8 cellular contexts compared by ENCODE assay signal in genomic region chr1:29123871-29124365, GRCh38. TPM values are rescaled to one million over a fixed set of nuclear protein-coding genes. Genes with fewer than 3 reads are reported as not detected.
DNase-seq lines count a peak whose midpoint lies in the region; ATAC-seq and TF ChIP-seq lines count a peak whose summit lies in the region.

Gene TMEM200B (minus strand): TSS chr1:29123903. CDS start chr1:29121828, 2,075 bp downstream.

- peaks cover 2% of the 10 kb centered on the region for H3K27me3 ChIP-seq in foreskin keratinocyte
- peaks cover 8% of the 10 kb centered on the region for H3K27me3 ChIP-seq in trophoblast cell (ENCODE audit: insufficient read depth, low read length)

- H2AK5ac ChIP-seq in trophoblast cell (ENCODE audit: low read length), result peak within 1 kb of the TSS; percentile 96

- peak within 1 kb of the TSS; percentile 80 for H3K4me3 ChIP-seq in trophoblast cell (ENCODE audit: low read depth, low read length)

- peaks cover 6% of the 10 kb centered on the region for H3K36me3 Mint-ChIP-seq in T-helper 17 cell (ENCODE audit: low read depth)

- H3K4me3 Mint-ChIP-seq in T-helper 17 cell, result peak within 1 kb of the TSS; percentile 85

- H3K36me3 ChIP-seq in ES-I3 (ENCODE audit: insufficient read depth, low read length) (peaks cover 5% of the 10 kb centered on the region; the same call in 1 of the 2 replicates), trophoblast cell (ENCODE audit: control insufficient read depth in 1 of 2, insufficient read depth in 2 of 2, low read length in 2 of 2) (peaks cover 9 to 10% of the 10 kb centered on the region in 2 experiments)

- peak within 1 kb of the TSS; percentile 94 for H3K18ac ChIP-seq in trophoblast cell (ENCODE audit: low read length)

- H2BK12ac ChIP-seq in trophoblast cell (ENCODE audit: low read length), result peak within 1 kb of the TSS; percentile 90

- H3K4me1 ChIP-seq in ES-I3 (ENCODE audit: insufficient read depth, low read length) (no peaks in the 10 kb centered on the region; the same call in none of the 2 replicates), foreskin keratinocyte (no peaks in the 10 kb centered on the region), trophoblast cell (ENCODE audit: control insufficient read depth in 1 of 2, insufficient read depth in 2 of 2, low read length in 2 of 2) (peaks cover 5% of the 10 kb centered on the region in 2 experiments)

- peak within 1 kb of the TSS; percentile 75 for H4K8ac ChIP-seq in trophoblast cell (ENCODE audit: low read depth, low read length)

- H3K27ac ChIP-seq in foreskin keratinocyte (peak within 1 kb of the TSS; percentile 55), trophoblast cell (ENCODE audit: low read depth, low read length) (peak within 1 kb of the TSS; percentile 82)

- DNase-seq in T-helper 17 cell, result no peak
- no peak for DNase-seq in foreskin keratinocyte
- DNase-seq in trophoblast cell, result peak in 1 of 2 donors; percentile 55
- DNase-seq in NCI-H128 (lab: John Stamatoyannopoulos, UW; ENCODE audit: unreplicated experiment), result no peak
- no peak for DNase-seq in dermis blood vessel endothelial cell
- DNase-seq in globus pallidus (ENCODE audit: low spot score), result no peak

- H3K14ac ChIP-seq in trophoblast cell (ENCODE audit: low read length), result peak within 1 kb of the TSS; percentile 92

- peaks cover 11% of the 10 kb centered on the region for H3K27me3 Mint-ChIP-seq in T-helper 17 cell

- H4K12ac ChIP-seq in trophoblast cell (ENCODE audit: low read depth, low read length), result peak within 1 kb of the TSS; percentile 98

- no peak within 1 kb of the TSS for H3K27ac Mint-ChIP-seq in T-helper 17 cell

- peak within 1 kb of the TSS; percentile 98 for H4K91ac ChIP-seq in trophoblast cell (ENCODE audit: low read depth, low read length)

- H3K9ac ChIP-seq in ES-I3 (ENCODE audit: low read depth, low read length) (peak within 1 kb of the TSS; percentile 95), trophoblast cell (ENCODE audit: low read length) (peak within 1 kb of the TSS; percentile 84)

- ATAC-seq in T-helper 17 cell (peak; percentile 13), foreskin keratinocyte (no peak), HG02763 (IDR thresholded peaks at IDR 0.05; ENCODE audit: unreplicated experiment) (no peak)

- peak within 1 kb of the TSS; percentile 94 for H3K4ac ChIP-seq in trophoblast cell (ENCODE audit: low read depth, low read length)

- WGBS in trophoblast cell (ENCODE audit: extremely low coverage, insufficient coverage, insufficient read length), result no CpG with 5 or more reads among the region's 50 CpGs

- H3K79me1 ChIP-seq in trophoblast cell (ENCODE audit: low read length), result peaks cover 28% of the 10 kb centered on the region

- peaks cover 11% of the 10 kb centered on the region for H3K4me1 Mint-ChIP-seq in T-helper 17 cell

- H2AFZ ChIP-seq in trophoblast cell (ENCODE audit: insufficient read depth, low read length, poor library complexity), result peak within 1 kb of the TSS; percentile 87

- peak within 1 kb of the TSS; percentile 93 for H3K4me2 ChIP-seq in trophoblast cell (ENCODE audit: low read length)

- TF ChIP-seq CTCF in foreskin keratinocyte (conservative IDR thresholded peaks at IDR 0.05), result no peak

- no peaks in the 10 kb centered on the region for H3K9me3 ChIP-seq in ES-I3 (ENCODE audit: control insufficient read depth, insufficient read depth, low read length)
- H3K9me3 ChIP-seq in T-helper 17 cell (ENCODE audit: control insufficient read depth, low read length, poor library complexity, severe bottlenecking), result no peaks in the 10 kb centered on the region
- no peaks in the 10 kb centered on the region for H3K9me3 ChIP-seq in trophoblast cell (ENCODE audit: insufficient read depth, low read depth, low read length)

- H3K23ac ChIP-seq in trophoblast cell (ENCODE audit: low read length), result no peak within 1 kb of the TSS

- H2BK5ac ChIP-seq in trophoblast cell (ENCODE audit: low read depth, low read length, poor library complexity), result peak within 1 kb of the TSS; percentile 87

- peak within 1 kb of the TSS; percentile 93 for H2BK120ac ChIP-seq in trophoblast cell (ENCODE audit: insufficient read depth, low read length, poor library complexity)

- peaks cover 20% of the 10 kb centered on the region for H3K79me2 ChIP-seq in trophoblast cell (ENCODE audit: control insufficient read depth, insufficient read depth, low read length, poor library complexity)

RNA-seq across cellular contexts. Expression of gene TMEM200B, which starts in this region (rescaled TPM):
- total RNA-seq in T-helper 17 cell (not detected), foreskin keratinocyte (7.4 and 8.7 TPM in 2 replicates), dermis blood vessel endothelial cell (0.28 and 0.34 TPM in 2 replicates)
- 6.6 and 7.2 TPM in 2 replicates for polyA plus RNA-seq in foreskin keratinocyte
- polyA plus RNA-seq in trophoblast cell (2013), result 11.1 and 11.8 TPM in 2 replicates

Comparison
In these comparisons a context has a peak if more than half of its experiments do, and no peak if none do; other contexts are left out.
1. Peak in ATAC-seq in T-helper 17 cell; RNA of the gene not detected or under 1 TPM.